Comparison of ENCODE assay signal across 14 cellular contexts in the genomic region with DNA sequence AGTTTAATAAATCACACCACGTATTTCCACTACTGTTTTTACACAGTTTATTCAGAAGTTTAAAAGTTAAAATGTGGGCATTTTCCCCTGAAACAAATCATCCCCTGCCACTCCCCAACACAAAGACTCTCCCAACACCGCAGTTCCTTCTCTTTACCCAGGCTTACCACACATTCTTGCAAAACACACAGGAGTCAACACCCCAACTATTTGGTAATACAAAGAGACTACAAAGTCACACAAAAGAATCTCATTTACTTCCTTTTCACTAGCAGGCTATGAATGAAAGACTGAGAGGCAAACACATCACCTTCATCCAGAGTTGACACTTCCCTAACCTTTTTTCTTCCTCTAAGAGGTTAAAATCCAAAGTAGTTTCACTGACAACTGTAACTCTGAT. TPM values are rescaled to one million over a fixed set of nuclear protein-coding genes. Genes with fewer than 3 reads are reported as not detected.
A peak's percentile ranks its signal among the peaks of the same experiment; 100 is the strongest.
DNase-seq lines count a peak whose midpoint lies in the region; ATAC-seq and TF ChIP-seq lines count a peak whose summit lies in the region.
"Had no signal": no experiment of that assay in that cellular context is flagged by ENCODE, and none has a peak within 500 bp of the region (broad histone marks: within the 10 kb centered on the region; RNA-seq: fewer than 3 reads in every experiment).

No MANE protein-coding gene starts in this region.

- H3K9ac ChIP-seq in BLaER1 treated with 17β-estradiol and CSF1 and Interleukin-3, amounts not matched to agents 10 nM and 100 nM = peak overlapping the region in 8 of 11 experiments; percentile 13 to 73 (median 36); a peak in 12 of 22 replicates

- no peaks in the 10 kb centered on the region for H3K27me3 ChIP-seq in BLaER1 treated with 17β-estradiol and CSF1 and Interleukin-3, amounts not matched to agents 10 nM and 100 nM
- H3K27me3 ChIP-seq in brain microvascular endothelial cell (replicated peaks) = no peaks in the 10 kb centered on the region

- in situ Hi-C loops in brain microvascular endothelial cell (cut with HindIII; ENCODE audit: low pct_ligation_motif_present, low sequenced_read_pairs) = no loop called here

- H4K20me1 ChIP-seq in BLaER1 treated with 17β-estradiol and CSF1 and Interleukin-3, amounts not matched to agents 10 nM and 100 nM = peaks cover 0 to 59% (median 15%) of the 10 kb centered on the region in 11 experiments; a peak in 13 of 22 replicates

- peak overlapping the region in 10 of 11 experiments; percentile 35 to 89 (median 68); a peak in 17 of 22 replicates for H3K27ac ChIP-seq in BLaER1 treated with 17β-estradiol and CSF1 and Interleukin-3, amounts not matched to agents 10 nM and 100 nM
- no peak overlapping the region for H3K27ac ChIP-seq in brain microvascular endothelial cell
- H3K27ac ChIP-seq: thoracic aorta had no signal

- TF ChIP-seq CTCF in brain microvascular endothelial cell (IDR thresholded peaks at IDR 0.05; ENCODE audit: low read depth, low read length, missing control alignments) = no peak

- H3K4me3 ChIP-seq in BLaER1 treated with 17β-estradiol and CSF1 and Interleukin-3, amounts not matched to agents 10 nM and 100 nM = no peak overlapping the region
- H3K4me3 ChIP-seq in brain microvascular endothelial cell (ENCODE audit: low read depth, low read length) = no peak overlapping the region
- H3K4me3 ChIP-seq: thoracic aorta had no signal

- H3K9me3 Mint-ChIP-seq in activated T-helper 17 cell treated with anti-CD3 and anti-CD28 coated beads, Interleukin-2, amount 50 U/mL, for 72 hours = no peaks in the 10 kb centered on the region
- H3K9me3 Mint-ChIP-seq in immature natural killer cell = no peaks in the 10 kb centered on the region
- H3K9me3 Mint-ChIP-seq: effector memory CD8-positive, alpha-beta T cell; T-helper 1 cell treated with Interleukin-12 subunit alpha and Interleukin-12 subunit beta and Interleukin-4 antibody, amounts not matched to agents 30 μg/mL and 1 μg/mL, for 36 hours had no signal

- peak overlapping the region; percentile 75 for H3K27ac Mint-ChIP-seq in activated T-helper 17 cell treated with anti-CD3 and anti-CD28 coated beads, Interleukin-2, amount 50 U/mL, for 72 hours
- H3K27ac Mint-ChIP-seq in immature natural killer cell = peak overlapping the region; percentile 3 to 90 (median 56)
- H3K27ac Mint-ChIP-seq: T-helper 1 cell treated with Interleukin-12 subunit alpha and Interleukin-12 subunit beta and Interleukin-4 antibody, amounts not matched to agents 30 μg/mL and 1 μg/mL, for 36 hours had no signal

- peak overlapping the region in 7 of 11 experiments; percentile 25 to 79 (median 58); a peak in 14 of 22 replicates for H3K4me2 ChIP-seq in BLaER1 treated with 17β-estradiol and CSF1 and Interleukin-3, amounts not matched to agents 10 nM and 100 nM

- DNase-seq in HuH-7 (ENCODE audit: low spot score) (peak; percentile 35), immature natural killer cell (no peak), anterior cingulate cortex (lab: John Stamatoyannopoulos, UW) (no peak), glomerular visceral epithelial cell (ENCODE audit: extremely low spot score) (no peak), brain microvascular endothelial cell (no peak)
- DNase-seq in activated CD4-positive, CD25-positive, alpha-beta regulatory T cell treated with anti-CD3 and anti-CD28 coated beads, Interleukin-2, amount 50 U/mL, for 72 hours = no peak
- DNase-seq: effector memory CD8-positive, alpha-beta T cell; KBM-7; stimulated activated CD4-positive, alpha-beta T cell treated with anti-CD3 and anti-CD28 coated beads, Interleukin-4, amount 100 ng/mL, for 4 hours had no signal

- H3K36me3 Mint-ChIP-seq in activated T-helper 17 cell treated with anti-CD3 and anti-CD28 coated beads, Interleukin-2, amount 50 U/mL, for 72 hours (ENCODE audit: low read depth) = peaks cover 87% of the 10 kb centered on the region
- peaks cover 0 to 45% (median 43%) of the 10 kb centered on the region in 3 donors for H3K36me3 Mint-ChIP-seq in immature natural killer cell

- no peaks in the 10 kb centered on the region for H3K9me3 ChIP-seq in BLaER1 treated with 17β-estradiol and CSF1 and Interleukin-3, amounts not matched to agents 10 nM and 100 nM (replicated peaks in 1 of 11)
- H3K9me3 ChIP-seq: thoracic aorta had no signal

- H3K4me1 ChIP-seq in BLaER1 treated with 17β-estradiol and CSF1 and Interleukin-3, amounts not matched to agents 10 nM and 100 nM = peaks cover 0 to 52% (median 29%) of the 10 kb centered on the region in 10 experiments; a peak in 14 of 20 replicates

- H3K36me3 ChIP-seq in BLaER1 treated with 17β-estradiol and CSF1 and Interleukin-3, amounts not matched to agents 10 nM and 100 nM = peaks cover 55 to 100% (median 98%) of the 10 kb centered on the region in 11 experiments
- H3K36me3 ChIP-seq in brain microvascular endothelial cell (replicated peaks) = peaks cover 38% of the 10 kb centered on the region

- H3K4me1 Mint-ChIP-seq in activated T-helper 17 cell treated with anti-CD3 and anti-CD28 coated beads, Interleukin-2, amount 50 U/mL, for 72 hours = peaks cover 10% of the 10 kb centered on the region
- peaks cover 7 to 44% of the 10 kb centered on the region in 2 donors for H3K4me1 Mint-ChIP-seq in immature natural killer cell

- ATAC-seq in activated T-helper 17 cell treated with anti-CD3 and anti-CD28 coated beads, Interleukin-2, amount 50 U/mL, for 72 hours (replicated peaks) = no peak
- ATAC-seq: effector memory CD8-positive, alpha-beta T cell had no signal

- no peak overlapping the region for H3K4me3 Mint-ChIP-seq in activated T-helper 17 cell treated with anti-CD3 and anti-CD28 coated beads, Interleukin-2, amount 50 U/mL, for 72 hours
- no peak overlapping the region for H3K4me3 Mint-ChIP-seq in immature natural killer cell
- H3K4me3 Mint-ChIP-seq: effector memory CD8-positive, alpha-beta T cell; T-helper 1 cell treated with Interleukin-12 subunit alpha and Interleukin-12 subunit beta and Interleukin-4 antibody, amounts not matched to agents 30 μg/mL and 1 μg/mL, for 36 hours had no signal

- H3K27me3 Mint-ChIP-seq in activated T-helper 17 cell treated with anti-CD3 and anti-CD28 coated beads, Interleukin-2, amount 50 U/mL, for 72 hours = no peaks in the 10 kb centered on the region
- no peaks in the 10 kb centered on the region for H3K27me3 Mint-ChIP-seq in immature natural killer cell (ENCODE audit: low read depth in 3 of 3)
- H3K27me3 Mint-ChIP-seq: effector memory CD8-positive, alpha-beta T cell had no signal

RNA-seq across cellular contexts. Expression of a gene that starts 51.1 kb away (rescaled TPM):
- 10 to 100 TPM; 41.1 to 57.6 TPM for total RNA-seq in activated T-helper 17 cell treated with anti-CD3 and anti-CD28 coated beads, Interleukin-2, amount 50 U/mL, for 72 hours
- 10 to 100 TPM; 41.1 to 50.5 (median 47.5) TPM for polyA plus RNA-seq in immature natural killer cell

RNA-seq across cellular contexts. Expression of a gene that starts 51.2 kb away (rescaled TPM):
- under 1 TPM; 0.11 to 0.87 TPM for total RNA-seq in activated T-helper 17 cell treated with anti-CD3 and anti-CD28 coated beads, Interleukin-2, amount 50 U/mL, for 72 hours
- under 1 TPM in 2 of 3 donors, not detected in 1; 0.09 TPM for polyA plus RNA-seq in immature natural killer cell
- total RNA-seq: omental fat pad, thoracic aorta had no signal

RNA-seq across cellular contexts. Expression of a gene that starts 53.4 kb away (rescaled TPM):
- total RNA-seq in activated T-helper 17 cell treated with anti-CD3 and anti-CD28 coated beads, Interleukin-2, amount 50 U/mL, for 72 hours = 10 to 100 TPM; 24.4 to 34.3 TPM
- 100 to 1,000 TPM in 1 of 3 donors, 10 to 100 TPM in 2; 74.2 to 179 (median 81.2) TPM for polyA plus RNA-seq in immature natural killer cell
